Comparison of ENCODE assay signal across 1 cellular context in the genomic region with DNA sequence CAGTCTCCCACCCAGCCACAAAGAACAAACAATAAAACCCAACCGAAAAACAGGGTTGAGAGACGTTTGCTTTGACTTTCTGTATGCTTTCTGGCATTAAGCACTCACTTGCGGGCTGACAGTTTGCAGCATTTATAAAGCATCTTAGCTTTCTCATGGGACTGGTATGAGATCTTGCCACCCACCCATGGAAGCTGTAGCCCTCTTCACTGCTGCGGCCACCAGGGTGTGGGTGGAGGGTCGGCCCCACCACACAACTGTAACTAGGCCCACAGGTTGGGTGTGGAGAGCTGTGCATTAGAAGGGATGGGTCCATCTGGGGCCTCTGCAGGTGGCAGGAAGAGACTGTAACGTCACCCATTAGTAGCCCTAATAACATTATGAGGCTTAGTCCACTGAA.
TF ChIP-seq lines count a peak whose summit lies in the region.

No MANE protein-coding gene starts in this region.

TF ChIP-seq in GM23338, 12 proteins besides CTCF, POLR2A, EP300 and RAD21 (continued from another document):
- TF ChIP-seq EZH2 (IDR thresholded peaks at IDR 0.05; ENCODE audit: low read depth, unreplicated experiment) (no peak), STAT1 (IDR thresholded peaks at IDR 0.05; ENCODE audit: unreplicated experiment) (no peak), CREB1 (CRISPR knock-in tag; IDR thresholded peaks at IDR 0.05; ENCODE audit: low read depth) (no peak), ZNF114 (CRISPR knock-in tag; IDR thresholded peaks at IDR 0.05) (no peak), EZH2phosphoT487 (IDR thresholded peaks at IDR 0.05; ENCODE audit: unreplicated experiment) (no peak), POLR2AphosphoS5 (IDR thresholded peaks at IDR 0.05; ENCODE audit: low read depth) (no peak)
- TF ChIP-seq, protein P1, sequence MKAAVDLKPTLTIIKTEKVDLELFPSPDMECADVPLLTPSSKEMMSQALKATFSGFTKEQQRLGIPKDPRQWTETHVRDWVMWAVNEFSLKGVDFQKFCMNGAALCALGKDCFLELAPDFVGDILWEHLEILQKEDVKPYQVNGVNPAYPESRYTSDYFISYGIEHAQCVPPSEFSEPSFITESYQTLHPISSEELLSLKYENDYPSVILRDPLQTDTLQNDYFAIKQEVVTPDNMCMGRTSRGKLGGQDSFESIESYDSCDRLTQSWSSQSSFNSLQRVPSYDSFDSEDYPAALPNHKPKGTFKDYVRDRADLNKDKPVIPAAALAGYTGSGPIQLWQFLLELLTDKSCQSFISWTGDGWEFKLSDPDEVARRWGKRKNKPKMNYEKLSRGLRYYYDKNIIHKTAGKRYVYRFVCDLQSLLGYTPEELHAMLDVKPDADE (IDR thresholded peaks at IDR 0.05): no peak
- TF ChIP-seq, protein P2, sequence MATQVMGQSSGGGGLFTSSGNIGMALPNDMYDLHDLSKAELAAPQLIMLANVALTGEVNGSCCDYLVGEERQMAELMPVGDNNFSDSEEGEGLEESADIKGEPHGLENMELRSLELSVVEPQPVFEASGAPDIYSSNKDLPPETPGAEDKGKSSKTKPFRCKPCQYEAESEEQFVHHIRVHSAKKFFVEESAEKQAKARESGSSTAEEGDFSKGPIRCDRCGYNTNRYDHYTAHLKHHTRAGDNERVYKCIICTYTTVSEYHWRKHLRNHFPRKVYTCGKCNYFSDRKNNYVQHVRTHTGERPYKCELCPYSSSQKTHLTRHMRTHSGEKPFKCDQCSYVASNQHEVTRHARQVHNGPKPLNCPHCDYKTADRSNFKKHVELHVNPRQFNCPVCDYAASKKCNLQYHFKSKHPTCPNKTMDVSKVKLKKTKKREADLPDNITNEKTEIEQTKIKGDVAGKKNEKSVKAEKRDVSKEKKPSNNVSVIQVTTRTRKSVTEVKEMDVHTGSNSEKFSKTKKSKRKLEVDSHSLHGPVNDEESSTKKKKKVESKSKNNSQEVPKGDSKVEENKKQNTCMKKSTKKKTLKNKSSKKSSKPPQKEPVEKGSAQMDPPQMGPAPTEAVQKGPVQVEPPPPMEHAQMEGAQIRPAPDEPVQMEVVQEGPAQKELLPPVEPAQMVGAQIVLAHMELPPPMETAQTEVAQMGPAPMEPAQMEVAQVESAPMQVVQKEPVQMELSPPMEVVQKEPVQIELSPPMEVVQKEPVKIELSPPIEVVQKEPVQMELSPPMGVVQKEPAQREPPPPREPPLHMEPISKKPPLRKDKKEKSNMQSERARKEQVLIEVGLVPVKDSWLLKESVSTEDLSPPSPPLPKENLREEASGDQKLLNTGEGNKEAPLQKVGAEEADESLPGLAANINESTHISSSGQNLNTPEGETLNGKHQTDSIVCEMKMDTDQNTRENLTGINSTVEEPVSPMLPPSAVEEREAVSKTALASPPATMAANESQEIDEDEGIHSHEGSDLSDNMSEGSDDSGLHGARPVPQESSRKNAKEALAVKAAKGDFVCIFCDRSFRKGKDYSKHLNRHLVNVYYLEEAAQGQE (IDR thresholded peaks at IDR 0.05; ENCODE audit: unreplicated experiment): no peak
